Comparison of ENCODE assay signal across 1 cellular context in the genomic region with DNA sequence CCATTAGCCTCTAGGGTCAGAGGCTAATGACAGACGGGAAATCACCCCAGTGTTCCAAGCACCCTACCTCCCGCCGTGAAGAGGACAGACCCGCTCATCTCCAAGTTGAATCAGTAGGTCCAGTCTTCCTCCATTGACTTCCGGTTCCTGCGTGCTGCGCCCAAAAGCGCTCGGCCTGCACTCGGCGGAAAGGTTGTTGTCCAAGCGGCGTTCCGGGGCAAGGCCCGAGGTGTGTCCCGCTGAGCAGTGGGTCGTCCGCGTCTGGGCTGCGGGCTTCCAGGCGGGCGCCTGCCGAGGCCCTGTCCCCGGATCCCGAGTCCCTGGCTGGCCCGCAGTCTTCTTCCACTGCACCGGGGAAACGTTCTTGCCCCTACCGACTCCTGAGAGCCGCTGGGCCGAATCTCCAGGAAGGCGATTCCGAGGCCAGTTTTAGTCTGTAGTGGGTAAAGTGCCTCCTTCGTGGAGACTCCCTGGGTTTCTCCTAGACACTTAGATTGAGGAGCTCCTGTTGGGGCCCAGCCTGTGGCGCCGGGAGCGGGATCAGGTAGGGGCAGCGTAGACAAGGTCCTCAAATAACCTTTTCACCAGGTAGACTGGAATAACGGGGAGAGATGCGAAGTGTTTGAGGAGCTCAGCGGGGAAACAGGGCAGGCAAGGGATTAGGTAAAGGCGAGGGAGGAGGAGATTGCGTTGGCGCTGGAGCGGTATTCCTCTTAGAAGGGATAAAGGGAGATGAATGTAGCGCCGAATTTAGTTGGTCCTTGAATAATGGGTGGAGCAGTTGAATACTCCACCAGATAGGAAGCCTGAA.
TF ChIP-seq lines count a peak whose summit lies in the region.

A gene with protein sequence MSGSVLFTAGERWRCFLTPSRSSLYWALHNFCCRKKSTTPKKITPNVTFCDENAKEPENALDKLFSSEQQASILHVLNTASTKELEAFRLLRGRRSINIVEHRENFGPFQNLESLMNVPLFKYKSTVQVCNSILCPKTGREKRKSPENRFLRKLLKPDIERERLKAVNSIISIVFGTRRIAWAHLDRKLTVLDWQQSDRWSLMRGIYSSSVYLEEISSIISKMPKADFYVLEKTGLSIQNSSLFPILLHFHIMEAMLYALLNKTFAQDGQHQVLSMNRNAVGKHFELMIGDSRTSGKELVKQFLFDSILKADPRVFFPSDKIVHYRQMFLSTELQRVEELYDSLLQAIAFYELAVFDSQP (minus strand): TSS at position 138 of the 811 bp plus-strand sequence. CDS start 40 bp downstream, at position 98.

TF ChIP-seq in HepG2, 621 proteins besides CTCF, POLR2A, EP300 and RAD21 (continued from another document and continues in another):
- TF ChIP-seq, protein P1, sequence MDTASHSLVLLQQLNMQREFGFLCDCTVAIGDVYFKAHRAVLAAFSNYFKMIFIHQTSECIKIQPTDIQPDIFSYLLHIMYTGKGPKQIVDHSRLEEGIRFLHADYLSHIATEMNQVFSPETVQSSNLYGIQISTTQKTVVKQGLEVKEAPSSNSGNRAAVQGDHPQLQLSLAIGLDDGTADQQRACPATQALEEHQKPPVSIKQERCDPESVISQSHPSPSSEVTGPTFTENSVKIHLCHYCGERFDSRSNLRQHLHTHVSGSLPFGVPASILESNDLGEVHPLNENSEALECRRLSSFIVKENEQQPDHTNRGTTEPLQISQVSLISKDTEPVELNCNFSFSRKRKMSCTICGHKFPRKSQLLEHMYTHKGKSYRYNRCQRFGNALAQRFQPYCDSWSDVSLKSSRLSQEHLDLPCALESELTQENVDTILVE (CRISPR knock-in tag; IDR thresholded peaks at IDR 0.05), result peak; percentile 90; the same call in 1 of the 2 replicates
- TF ChIP-seq PCBP2 (optimal IDR thresholded peaks at IDR 0.05; ENCODE audit: low read depth, low read length, poor library complexity, severe bottlenecking) (no peak), ZNF124 (CRISPR knock-in tag; IDR thresholded peaks at IDR 0.05) (peak; percentile 94), FOXK1 (CRISPR knock-in tag; IDR thresholded peaks at IDR 0.05; ENCODE audit: borderline replicate concordance, low read depth) (peak; percentile 95; the same call in 1 of the 2 replicates), KLF15 (CRISPR knock-in tag; IDR thresholded peaks at IDR 0.05; ENCODE audit: borderline replicate concordance) (peak; percentile 26; the same call in 1 of the 2 replicates), THYN1 (CRISPR knock-in tag; IDR thresholded peaks at IDR 0.05; ENCODE audit: borderline replicate concordance, low read depth) (no peak), ZNF841 (CRISPR knock-in tag; IDR thresholded peaks at IDR 0.05; ENCODE audit: borderline replicate concordance) (no peak; the same call in 1 of the 2 replicates), ZNF350 (CRISPR knock-in tag; IDR thresholded peaks at IDR 0.05; ENCODE audit: borderline replicate concordance, low read depth) (peak; percentile 97), WIZ (CRISPR knock-in tag; IDR thresholded peaks at IDR 0.05) (peak; percentile 91), RAD51 (IDR thresholded peaks at IDR 0.05; ENCODE audit: borderline replicate concordance) (no peak), PAF1 (CRISPR knock-in tag; IDR thresholded peaks at IDR 0.05) (no peak), SP2 (CRISPR knock-in tag; IDR thresholded peaks at IDR 0.05) (peak; percentile 58), MED13 (CRISPR knock-in tag; IDR thresholded peaks at IDR 0.05) (peak; percentile 57; the same call in 1 of the 2 replicates), TCF12 (IDR thresholded peaks at IDR 0.05) (no peak), TCF12 (CRISPR knock-in tag; IDR thresholded peaks at IDR 0.05) (0 out of 2 replicates have a peak, but pooled peaks have one; percentile 62), MTA3 (CRISPR knock-in tag; IDR thresholded peaks at IDR 0.05) (no peak)
- TF ChIP-seq, protein P2, sequence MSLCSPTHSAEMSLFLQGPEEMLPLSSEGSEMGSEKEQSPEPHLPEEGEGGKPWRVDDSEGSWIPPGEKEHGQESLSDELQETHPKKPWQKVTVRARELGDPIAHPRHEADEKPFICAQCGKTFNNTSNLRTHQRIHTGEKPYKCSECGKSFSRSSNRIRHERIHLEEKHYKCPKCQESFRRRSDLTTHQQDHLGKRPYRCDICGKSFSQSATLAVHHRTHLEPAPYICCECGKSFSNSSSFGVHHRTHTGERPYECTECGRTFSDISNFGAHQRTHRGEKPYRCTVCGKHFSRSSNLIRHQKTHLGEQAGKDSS (CRISPR knock-in tag; IDR thresholded peaks at IDR 0.05; ENCODE audit: borderline replicate concordance, low read depth), result peak; percentile 98; the same call in 1 of the 2 replicates
- TF ChIP-seq, protein P3, sequence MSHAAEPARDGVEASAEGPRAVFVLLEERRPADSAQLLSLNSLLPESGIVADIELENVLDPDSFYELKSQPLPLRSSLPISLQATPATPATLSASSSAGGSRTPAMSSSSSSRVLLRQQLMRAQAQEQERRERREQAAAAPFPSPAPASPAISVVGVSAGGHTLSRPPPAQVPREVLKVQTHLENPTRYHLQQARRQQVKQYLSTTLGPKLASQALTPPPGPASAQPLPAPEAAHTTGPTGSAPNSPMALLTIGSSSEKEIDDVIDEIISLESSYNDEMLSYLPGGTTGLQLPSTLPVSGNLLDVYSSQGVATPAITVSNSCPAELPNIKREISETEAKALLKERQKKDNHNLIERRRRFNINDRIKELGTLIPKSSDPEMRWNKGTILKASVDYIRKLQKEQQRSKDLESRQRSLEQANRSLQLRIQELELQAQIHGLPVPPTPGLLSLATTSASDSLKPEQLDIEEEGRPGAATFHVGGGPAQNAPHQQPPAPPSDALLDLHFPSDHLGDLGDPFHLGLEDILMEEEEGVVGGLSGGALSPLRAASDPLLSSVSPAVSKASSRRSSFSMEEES (CRISPR knock-in tag; IDR thresholded peaks at IDR 0.05), result peak; percentile 62; the same call in 1 of the 2 replicates
- TF ChIP-seq, protein P4, sequence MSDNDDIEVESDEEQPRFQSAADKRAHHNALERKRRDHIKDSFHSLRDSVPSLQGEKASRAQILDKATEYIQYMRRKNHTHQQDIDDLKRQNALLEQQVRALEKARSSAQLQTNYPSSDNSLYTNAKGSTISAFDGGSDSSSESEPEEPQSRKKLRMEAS (IDR thresholded peaks at IDR 0.05), result peak; percentile 79
- TF ChIP-seq, protein P5, sequence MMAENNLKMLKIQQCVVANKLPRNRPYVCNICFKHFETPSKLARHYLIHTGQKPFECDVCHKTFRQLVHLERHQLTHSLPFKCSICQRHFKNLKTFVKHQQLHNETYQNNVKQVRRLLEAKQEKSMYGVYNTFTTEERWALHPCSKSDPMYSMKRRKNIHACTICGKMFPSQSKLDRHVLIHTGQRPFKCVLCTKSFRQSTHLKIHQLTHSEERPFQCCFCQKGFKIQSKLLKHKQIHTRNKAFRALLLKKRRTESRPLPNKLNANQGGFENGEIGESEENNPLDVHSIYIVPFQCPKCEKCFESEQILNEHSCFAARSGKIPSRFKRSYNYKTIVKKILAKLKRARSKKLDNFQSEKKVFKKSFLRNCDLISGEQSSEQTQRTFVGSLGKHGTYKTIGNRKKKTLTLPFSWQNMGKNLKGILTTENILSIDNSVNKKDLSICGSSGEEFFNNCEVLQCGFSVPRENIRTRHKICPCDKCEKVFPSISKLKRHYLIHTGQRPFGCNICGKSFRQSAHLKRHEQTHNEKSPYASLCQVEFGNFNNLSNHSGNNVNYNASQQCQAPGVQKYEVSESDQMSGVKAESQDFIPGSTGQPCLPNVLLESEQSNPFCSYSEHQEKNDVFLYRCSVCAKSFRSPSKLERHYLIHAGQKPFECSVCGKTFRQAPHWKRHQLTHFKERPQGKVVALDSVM (CRISPR knock-in tag; IDR thresholded peaks at IDR 0.05), result peak; percentile 83
- TF ChIP-seq, protein P6, sequence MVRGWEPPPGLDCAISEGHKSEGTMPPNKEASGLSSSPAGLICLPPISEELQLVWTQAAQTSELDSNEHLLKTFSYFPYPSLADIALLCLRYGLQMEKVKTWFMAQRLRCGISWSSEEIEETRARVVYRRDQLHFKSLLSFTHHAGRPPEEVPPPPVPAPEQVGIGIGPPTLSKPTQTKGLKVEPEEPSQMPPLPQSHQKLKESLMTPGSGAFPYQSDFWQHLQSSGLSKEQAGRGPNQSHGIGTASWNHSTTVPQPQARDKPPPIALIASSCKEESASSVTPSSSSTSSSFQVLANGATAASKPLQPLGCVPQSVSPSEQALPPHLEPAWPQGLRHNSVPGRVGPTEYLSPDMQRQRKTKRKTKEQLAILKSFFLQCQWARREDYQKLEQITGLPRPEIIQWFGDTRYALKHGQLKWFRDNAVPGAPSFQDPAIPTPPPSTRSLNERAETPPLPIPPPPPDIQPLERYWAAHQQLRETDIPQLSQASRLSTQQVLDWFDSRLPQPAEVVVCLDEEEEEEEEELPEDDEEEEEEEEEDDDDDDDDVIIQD (CRISPR knock-in tag; IDR thresholded peaks at IDR 0.05; ENCODE audit: low read depth), result peak; percentile 68
- TF ChIP-seq, protein P7, sequence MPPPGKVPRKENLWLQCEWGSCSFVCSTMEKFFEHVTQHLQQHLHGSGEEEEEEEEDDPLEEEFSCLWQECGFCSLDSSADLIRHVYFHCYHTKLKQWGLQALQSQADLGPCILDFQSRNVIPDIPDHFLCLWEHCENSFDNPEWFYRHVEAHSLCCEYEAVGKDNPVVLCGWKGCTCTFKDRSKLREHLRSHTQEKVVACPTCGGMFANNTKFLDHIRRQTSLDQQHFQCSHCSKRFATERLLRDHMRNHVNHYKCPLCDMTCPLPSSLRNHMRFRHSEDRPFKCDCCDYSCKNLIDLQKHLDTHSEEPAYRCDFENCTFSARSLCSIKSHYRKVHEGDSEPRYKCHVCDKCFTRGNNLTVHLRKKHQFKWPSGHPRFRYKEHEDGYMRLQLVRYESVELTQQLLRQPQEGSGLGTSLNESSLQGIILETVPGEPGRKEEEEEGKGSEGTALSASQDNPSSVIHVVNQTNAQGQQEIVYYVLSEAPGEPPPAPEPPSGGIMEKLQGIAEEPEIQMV (CRISPR knock-in tag; IDR thresholded peaks at IDR 0.05; ENCODE audit: low read depth), result peak; percentile 93
- TF ChIP-seq, protein P8, sequence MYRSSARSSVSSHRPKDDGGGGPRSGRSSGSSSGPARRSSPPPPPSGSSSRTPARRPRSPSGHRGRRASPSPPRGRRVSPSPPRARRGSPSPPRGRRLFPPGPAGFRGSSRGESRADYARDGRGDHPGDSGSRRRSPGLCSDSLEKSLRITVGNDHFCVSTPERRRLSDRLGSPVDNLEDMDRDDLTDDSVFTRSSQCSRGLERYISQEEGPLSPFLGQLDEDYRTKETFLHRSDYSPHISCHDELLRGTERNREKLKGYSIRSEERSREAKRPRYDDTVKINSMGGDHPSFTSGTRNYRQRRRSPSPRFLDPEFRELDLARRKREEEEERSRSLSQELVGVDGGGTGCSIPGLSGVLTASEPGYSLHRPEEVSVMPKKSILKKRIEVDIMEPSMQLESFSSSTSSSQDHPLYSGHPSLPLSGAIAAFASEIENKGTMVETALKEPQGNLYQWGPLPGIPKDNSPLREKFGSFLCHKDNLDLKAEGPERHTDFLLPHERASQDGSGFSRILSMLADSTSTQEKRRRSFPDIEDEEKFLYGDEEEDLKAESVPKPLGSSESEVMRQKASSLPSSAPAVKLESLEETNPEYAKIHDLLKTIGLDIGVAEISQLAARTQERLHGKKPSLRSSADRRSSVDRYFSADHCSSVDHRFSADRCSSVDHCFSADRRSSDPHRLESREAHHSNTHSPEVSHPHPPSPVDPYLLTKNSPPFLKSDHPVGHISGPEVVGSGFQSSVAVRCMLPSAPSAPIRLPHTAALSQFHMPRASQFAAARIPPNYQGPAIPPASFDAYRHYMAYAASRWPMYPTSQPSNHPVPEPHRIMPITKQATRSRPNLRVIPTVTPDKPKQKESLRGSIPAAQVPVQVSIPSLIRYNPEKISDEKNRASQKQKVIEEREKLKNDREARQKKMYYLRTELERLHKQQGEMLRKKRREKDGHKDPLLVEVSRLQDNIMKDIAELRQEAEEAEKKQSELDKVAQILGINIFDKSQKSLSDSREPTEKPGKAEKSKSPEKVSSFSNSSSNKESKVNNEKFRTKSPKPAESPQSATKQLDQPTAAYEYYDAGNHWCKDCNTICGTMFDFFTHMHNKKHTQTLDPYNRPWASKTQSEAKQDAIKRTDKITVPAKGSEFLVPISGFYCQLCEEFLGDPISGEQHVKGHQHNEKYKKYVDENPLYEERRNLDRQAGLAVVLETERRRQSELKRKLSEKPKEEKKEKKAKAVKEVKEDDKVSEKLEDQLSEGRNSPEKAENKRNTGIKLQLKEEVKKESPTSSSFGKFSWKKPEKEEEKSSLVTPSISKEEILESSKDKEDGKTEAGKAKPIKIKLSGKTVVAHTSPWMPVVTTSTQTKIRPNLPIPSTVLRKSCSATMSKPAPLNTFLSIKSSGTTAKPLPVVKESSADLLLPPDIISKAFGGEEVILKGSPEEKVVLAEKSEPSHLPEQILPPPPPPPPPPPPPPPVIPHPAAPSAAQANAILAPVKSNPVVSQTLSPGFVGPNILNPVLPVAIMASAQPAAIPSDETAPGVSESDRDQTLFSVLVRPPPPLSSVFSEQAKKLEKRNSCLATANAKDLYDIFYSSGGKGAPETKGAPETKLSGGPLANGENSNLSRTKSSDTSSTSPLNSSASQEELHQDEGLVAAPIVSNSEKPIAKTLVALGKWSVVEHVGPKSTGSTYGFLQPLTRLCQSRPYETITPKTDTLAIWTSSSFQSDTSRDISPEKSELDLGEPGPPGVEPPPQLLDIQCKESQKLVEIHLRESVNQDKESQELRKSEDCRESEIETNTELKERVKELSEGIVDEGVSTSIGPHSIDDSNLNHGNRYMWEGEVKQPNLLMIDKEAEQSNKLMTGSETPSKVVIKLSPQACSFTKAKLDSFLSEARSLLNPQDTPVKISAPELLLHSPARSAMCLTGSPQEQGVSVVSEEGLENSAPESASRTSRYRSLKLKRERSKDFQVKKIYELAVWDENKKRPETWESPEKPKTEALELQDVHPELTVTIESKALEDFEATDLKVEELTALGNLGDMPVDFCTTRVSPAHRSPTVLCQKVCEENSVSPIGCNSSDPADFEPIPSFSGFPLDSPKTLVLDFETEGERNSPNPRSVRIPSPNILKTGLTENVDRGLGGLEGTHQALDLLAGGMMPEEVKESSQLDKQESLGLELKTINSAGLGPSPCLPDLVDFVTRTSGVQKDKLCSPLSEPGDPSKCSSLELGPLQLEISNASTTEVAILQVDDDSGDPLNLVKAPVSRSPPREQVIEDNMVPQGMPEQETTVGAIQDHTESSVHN (CRISPR knock-in tag; IDR thresholded peaks at IDR 0.05), result peak; percentile 73; the same call in 1 of the 2 replicates
